ENCODE assay signal across 12 cellular contexts in genomic region chr3:143329567-143330164, GRCh38.
DNase-seq lines count a peak whose midpoint lies in the region; ATAC-seq and TF ChIP-seq lines count a peak whose summit lies in the region.
"Had no signal": no experiment of that assay in that cellular context is flagged by ENCODE, and none has a peak within 500 bp of the region (broad histone marks: within the 10 kb centered on the region; RNA-seq: fewer than 3 reads in every experiment).

No MANE protein-coding gene starts in this region.

- peaks cover 0 to 4% (median 0%) of the 10 kb centered on the region in 5 experiments for H3K9me3 Mint-ChIP-seq in brain

- ATAC-seq in left cardiac atrium (peak; percentile 19 to 53), Right ventricle myocardium inferior (no peak)

- no peak for TF ChIP-seq POLR2A in erythroblast (IDR thresholded peaks at IDR 0.05; ENCODE audit: low read length)

- DNase-seq in left cardiac atrium (no peak), Right ventricle myocardium inferior (ENCODE audit: missing footprints) (no peak), lung microvascular endothelial cell (ENCODE audit: low read depth in 2 of 2) (peak; percentile 38 to 61), RPMI8226 (no peak), erythroblast (lab: John Stamatoyannopoulos, UW) (no peak), cortex of kidney (lab: John Stamatoyannopoulos, UW) (no peak)
- DNase-seq in activated CD8-positive, alpha-beta memory T cell treated with anti-CD3 and anti-CD28 coated beads, Interleukin-2, amount 50 U/mL, for 48 hours, result no peak
- DNase-seq: activated effector memory CD4-positive, alpha-beta T cell treated with anti-CD3 and anti-CD28 coated beads, Interleukin-2, amount 50 U/mL, for 16 hours; effector CD4-positive, alpha-beta T cell; NCI-H1092; Peyer's patch had no signal

- H3K4me1 Mint-ChIP-seq in brain, result peaks cover 37% of the 10 kb centered on the region

- no peak for TF ChIP-seq CTCF in brain (conservative IDR thresholded peaks at IDR 0.05)

- H3K27ac Mint-ChIP-seq in brain, result peak overlapping the region; percentile 17 to 90 (median 75)

- no peaks in the 10 kb centered on the region for H3K27me3 Mint-ChIP-seq in brain

- intact Hi-C loops in left cardiac atrium (cut with DNase I) (no loop called here), Right ventricle myocardium inferior (cut with DNase I) (no loop called here)

- peak overlapping the region; percentile 5 to 66 (median 10) for H3K4me3 Mint-ChIP-seq in brain

- H3K36me3 Mint-ChIP-seq in brain, result no peaks in the 10 kb centered on the region

Comparison
In these comparisons a context has a peak if more than half of its experiments do, and no peak if none do; other contexts are left out.
1. DNase-seq: peak in lung microvascular endothelial cell (2 of 2); none in left cardiac atrium (single experiment), Right ventricle myocardium inferior (single experiment), RPMI8226 (single experiment), erythroblast (0 of 2), cortex of kidney (single experiment) and activated CD8-positive, alpha-beta memory T cell treated with anti-CD3 and anti-CD28 coated beads, Interleukin-2, amount 50 U/mL, for 48 hours (single experiment).